Comparison of ENCODE assay signal across 29 cellular contexts in genomic region chr2:41378420-41378819, GRCh38.
"Had no signal": no experiment of that assay in that cellular context is flagged by ENCODE, and none has a peak within 500 bp of the region (broad histone marks: within the 10 kb centered on the region; RNA-seq: fewer than 3 reads in every experiment).

No MANE protein-coding gene starts in this region.

- DNase-seq: activated CD4-positive, alpha-beta memory T cell treated with anti-CD3 and anti-CD28 coated beads for 36 hours; activated CD4-positive, alpha-beta T cell treated with anti-CD3 and anti-CD28 coated beads for 36 hours; activated CD4-positive, alpha-beta T cell treated with anti-CD3 and anti-CD28 coated beads, Interleukin-2, amount 10 ng/mL, durations not matched to agents 24 days and 14 days; activated CD4-positive, CD25-positive, alpha-beta regulatory T cell; activated CD4-positive, CD25-positive, alpha-beta regulatory T cell treated with anti-CD3 and anti-CD28 coated beads, Interleukin-2, amount 50 U/mL, for 72 hours; activated CD8-positive, alpha-beta memory T cell treated with anti-CD3 and anti-CD28 coated beads, Interleukin-2, amount 10 ng/mL, durations not matched to agents 7 days and 5 days; activated CD8-positive, alpha-beta memory T cell treated with anti-CD3 and anti-CD28 coated beads, Interleukin-2, amount 50 U/mL, for 4 hours; activated CD8-positive, alpha-beta T cell treated with anti-CD3 and anti-CD28 coated beads, Interleukin-2, amount 10 ng/mL, durations not matched to agents 7 days and 5 days; activated effector memory CD4-positive, alpha-beta T cell treated with anti-CD3 and anti-CD28 coated beads, Interleukin-2, amount 50 U/mL, for 16 hours; activated naive CD4-positive, alpha-beta T cell treated with anti-CD3 and anti-CD28 coated beads, Interleukin-2, amount 10 ng/mL, durations not matched to agents 7 days and 5 days; activated T-cell treated with anti-CD3 and anti-CD28 coated beads, Interleukin-2, amount 50 U/mL, for 1 hour; activated T-cell treated with anti-CD3 and anti-CD28 coated beads, Interleukin-2, amount 50 U/mL, for 48 hours; amniotic stem cell; anterior cingulate cortex; brain microvascular endothelial cell; cortex of kidney; dermis blood vessel endothelial cell; effector CD4-positive, alpha-beta T cell; effector memory CD8-positive, alpha-beta T cell; esophagus squamous epithelium; foreskin melanocyte; heart right ventricle; T-helper 2 cell had no signal

- H3K4me3 Mint-ChIP-seq: activated CD4-positive, alpha-beta memory T cell treated with anti-CD3 and anti-CD28 coated beads for 36 hours; activated CD4-positive, alpha-beta T cell treated with anti-CD3 and anti-CD28 coated beads for 36 hours; activated CD4-positive, alpha-beta T cell treated with anti-CD3 and anti-CD28 coated beads, Interleukin-2, amount 10 ng/mL, durations not matched to agents 24 days and 14 days; activated CD8-positive, alpha-beta memory T cell treated with anti-CD3 and anti-CD28 coated beads, Interleukin-2, amount 10 ng/mL, durations not matched to agents 7 days and 5 days; activated CD8-positive, alpha-beta T cell treated with anti-CD3 and anti-CD28 coated beads, Interleukin-2, amount 10 ng/mL, durations not matched to agents 7 days and 5 days; activated naive CD4-positive, alpha-beta T cell treated with anti-CD3 and anti-CD28 coated beads, Interleukin-2, amount 10 ng/mL, durations not matched to agents 7 days and 5 days; activated naive CD8-positive, alpha-beta T cell; activated T-helper 1 cell treated with anti-CD3 and anti-CD28 coated beads, Interleukin-12 subunit alpha, Interleukin-12 subunit beta, Interleukin-2, Interleukin-4 antibody, amounts not matched to agents 30 ng/mL and 10 ng/mL and 1 ng/mL, durations not matched to agents 14 hours and 24 hours and 36 hours; central memory CD8-positive, alpha-beta T cell; effector memory CD8-positive, alpha-beta T cell had no signal

- H3K27ac Mint-ChIP-seq: activated CD4-positive, alpha-beta memory T cell treated with anti-CD3 and anti-CD28 coated beads for 36 hours; activated CD4-positive, alpha-beta T cell treated with anti-CD3 and anti-CD28 coated beads for 36 hours; activated CD4-positive, alpha-beta T cell treated with anti-CD3 and anti-CD28 coated beads, Interleukin-2, amount 10 ng/mL, durations not matched to agents 24 days and 14 days; activated CD8-positive, alpha-beta memory T cell treated with anti-CD3 and anti-CD28 coated beads, Interleukin-2, amount 10 ng/mL, durations not matched to agents 7 days and 5 days; activated CD8-positive, alpha-beta T cell treated with anti-CD3 and anti-CD28 coated beads, Interleukin-2, amount 10 ng/mL, durations not matched to agents 7 days and 5 days; activated naive CD4-positive, alpha-beta T cell treated with anti-CD3 and anti-CD28 coated beads, Interleukin-2, amount 10 ng/mL, durations not matched to agents 7 days and 5 days; activated naive CD8-positive, alpha-beta T cell; activated T-helper 1 cell treated with anti-CD3 and anti-CD28 coated beads, Interleukin-12 subunit alpha, Interleukin-12 subunit beta, Interleukin-2, Interleukin-4 antibody, amounts not matched to agents 30 ng/mL and 10 ng/mL and 1 ng/mL, durations not matched to agents 14 hours and 24 hours and 36 hours; activated T-helper 2 cell treated with anti-CD3 and anti-CD28 coated beads, Interferon-gamma antibody, Interleukin-2, Interleukin-4, amounts not matched to agents 10 μg/mL and 5 μg/mL and 100 μg/mL, durations not matched to agents 14 hours and 24 hours and 36 hours; effector memory CD8-positive, alpha-beta T cell had no signal

- H3K4me1 ChIP-seq: esophagus squamous epithelium, heart right ventricle had no signal

- H3K27me3 Mint-ChIP-seq: activated CD4-positive, alpha-beta memory T cell treated with anti-CD3 and anti-CD28 coated beads for 36 hours; activated CD4-positive, alpha-beta T cell treated with anti-CD3 and anti-CD28 coated beads for 36 hours; activated CD4-positive, alpha-beta T cell treated with anti-CD3 and anti-CD28 coated beads, Interleukin-2, amount 10 ng/mL, durations not matched to agents 24 days and 14 days; activated CD8-positive, alpha-beta memory T cell treated with anti-CD3 and anti-CD28 coated beads, Interleukin-2, amount 10 ng/mL, durations not matched to agents 7 days and 5 days; activated naive CD4-positive, alpha-beta T cell treated with anti-CD3 and anti-CD28 coated beads, Interleukin-2, amount 10 ng/mL, durations not matched to agents 7 days and 5 days; activated naive CD8-positive, alpha-beta T cell; central memory CD8-positive, alpha-beta T cell; effector memory CD8-positive, alpha-beta T cell had no signal

- H3K27me3 ChIP-seq: brain microvascular endothelial cell, esophagus squamous epithelium, gastroesophageal sphincter, heart right ventricle had no signal

- H3K27ac ChIP-seq: brain microvascular endothelial cell, epithelial cell of prostate, esophagus squamous epithelium, gastroesophageal sphincter, heart right ventricle had no signal

- H3K4me1 Mint-ChIP-seq: activated CD4-positive, alpha-beta T cell treated with anti-CD3 and anti-CD28 coated beads for 36 hours; activated CD4-positive, alpha-beta T cell treated with anti-CD3 and anti-CD28 coated beads, Interleukin-2, amount 10 ng/mL, durations not matched to agents 24 days and 14 days; activated CD8-positive, alpha-beta memory T cell treated with anti-CD3 and anti-CD28 coated beads, Interleukin-2, amount 10 ng/mL, durations not matched to agents 7 days and 5 days; activated naive CD4-positive, alpha-beta T cell treated with anti-CD3 and anti-CD28 coated beads, Interleukin-2, amount 10 ng/mL, durations not matched to agents 7 days and 5 days; central memory CD8-positive, alpha-beta T cell had no signal

- H3K9me3 ChIP-seq: esophagus squamous epithelium, gastroesophageal sphincter, heart right ventricle had no signal

- H3K4me3 ChIP-seq: esophagus squamous epithelium, gastroesophageal sphincter, heart right ventricle had no signal

- H3K36me3 Mint-ChIP-seq: activated CD4-positive, alpha-beta memory T cell treated with anti-CD3 and anti-CD28 coated beads for 36 hours; activated CD8-positive, alpha-beta memory T cell treated with anti-CD3 and anti-CD28 coated beads, Interleukin-2, amount 10 ng/mL, durations not matched to agents 7 days and 5 days; activated naive CD4-positive, alpha-beta T cell treated with anti-CD3 and anti-CD28 coated beads, Interleukin-2, amount 10 ng/mL, durations not matched to agents 7 days and 5 days; activated naive CD8-positive, alpha-beta T cell had no signal

- H3K36me3 ChIP-seq: brain microvascular endothelial cell, esophagus squamous epithelium, gastroesophageal sphincter, heart right ventricle had no signal

- H3K9me3 Mint-ChIP-seq: activated CD4-positive, alpha-beta T cell treated with anti-CD3 and anti-CD28 coated beads, Interleukin-2, amount 10 ng/mL, durations not matched to agents 24 days and 14 days; activated T-helper 1 cell treated with anti-CD3 and anti-CD28 coated beads, Interleukin-12 subunit alpha, Interleukin-12 subunit beta, Interleukin-2, Interleukin-4 antibody, amounts not matched to agents 30 ng/mL and 10 ng/mL and 1 ng/mL, durations not matched to agents 14 hours and 24 hours and 36 hours; activated T-helper 2 cell treated with anti-CD3 and anti-CD28 coated beads, Interferon-gamma antibody, Interleukin-2, Interleukin-4, amounts not matched to agents 10 μg/mL and 5 μg/mL and 100 μg/mL, durations not matched to agents 14 hours and 24 hours and 36 hours; effector memory CD8-positive, alpha-beta T cell had no signal
